19 cellular contexts compared by ENCODE assay signal in genomic region chr4:88734403-88734949, GRCh38. TPM values are rescaled to one million over a fixed set of nuclear protein-coding genes. Genes with fewer than 3 reads are reported as not detected.
DNase-seq lines count a peak whose midpoint lies in the region; ATAC-seq, FAIRE-seq and TF ChIP-seq lines count a peak whose summit lies in the region.
"Had no signal": no experiment of that assay in that cellular context is flagged by ENCODE, and none has a peak within 500 bp of the region (broad histone marks: within the 10 kb centered on the region; RNA-seq: fewer than 3 reads in every experiment).

No MANE protein-coding gene starts in this region.

- H3K36me3 Mint-ChIP-seq in neural crest cell (ENCODE audit: low read depth) (peaks cover 8% of the 10 kb centered on the region), osteocyte (ENCODE audit: unreplicated experiment) (peaks cover 23% of the 10 kb centered on the region)

- H3K9me3 ChIP-seq in BE2C (no peaks in the 10 kb centered on the region), GM23248 (ENCODE audit: low read depth) (no peaks in the 10 kb centered on the region), H1 (ENCODE audit: insufficient read depth in 2 of 2, low read depth in 1 of 2, low read length in 1 of 2) (no peaks in the 10 kb centered on the region), upper lobe of left lung (no peaks in the 10 kb centered on the region)
- H3K9me3 ChIP-seq: neutrophil, SJCRH30 had no signal

- DNase-seq in BE2C = peak; percentile 56
- DNase-seq in GM23248 = peak; percentile 28
- DNase-seq in H1 (ENCODE audit: low read depth in 1 of 2, low spot score in 2 of 2) = no peak
- no peak for DNase-seq in neural crest cell (ENCODE audit: low read depth, low spot score)
- DNase-seq in upper lobe of left lung = no peak
- no peak for DNase-seq in iPS-NIHi11 (ENCODE audit: low spot score)
- DNase-seq in osteocyte (ENCODE audit: extremely low spot score, unreplicated experiment) = no peak
- DNase-seq: activated CD4-positive, alpha-beta memory T cell treated with anti-CD3 and anti-CD28 coated beads, Interleukin-2, amount 10 ng/mL, durations not matched to agents 7 days and 5 days; C1 segment of cervical spinal cord; cortex of kidney; NCI-H1436 treated with DMSO at 0.1 percent for 48 hours; NCI-H510A treated with DMSO at 0.1 percent for 48 hours; SJCRH30; small intestine; stimulated activated CD4-positive, alpha-beta T cell treated with anti-CD3 and anti-CD28 coated beads, Interleukin-1b, Interleukin-23, amount 100 ng/mL, for 48 hours had no signal

- TF ChIP-seq RAD21 in H1 (IDR thresholded peaks at IDR 0.05 in 1 of 2, conservative IDR thresholded peaks at IDR 0.05 in 1 of 2; ENCODE audit: low read depth in 2 of 2, low read length in 2 of 2) = no peak

- H4K91ac ChIP-seq in H1 (replicated peaks; ENCODE audit: insufficient read length, low read length) = no peak overlapping the region

- H3K56ac ChIP-seq in H1 (replicated peaks; ENCODE audit: insufficient read length, low read depth, low read length) = no peak overlapping the region

- H3K9me3 Mint-ChIP-seq in neural crest cell (no peaks in the 10 kb centered on the region), osteocyte (ENCODE audit: unreplicated experiment) (no peaks in the 10 kb centered on the region)
- H3K9me3 Mint-ChIP-seq: activated CD4-positive, alpha-beta memory T cell treated with anti-CD3 and anti-CD28 coated beads, Interleukin-2, amount 10 ng/mL, durations not matched to agents 7 days and 5 days had no signal

- no peak overlapping the region for H2BK20ac ChIP-seq in H1 (ENCODE audit: low read length)

- no peak overlapping the region for H2BK15ac ChIP-seq in H1 (ENCODE audit: low read length)

- no peak overlapping the region for H2BK120ac ChIP-seq in H1 (replicated peaks; ENCODE audit: low read depth, low read length)

- no peak overlapping the region for H3K4me2 ChIP-seq in GM23248 (ENCODE audit: unreplicated experiment)
- no peak overlapping the region for H3K4me2 ChIP-seq in H1 (ENCODE audit: insufficient read depth in 1 of 2, low read depth in 2 of 2, low read length in 2 of 2)

- CTCF ChIA-PET in H1 (lab: Charles Lee; ENCODE audit: partially characterized antibody) = interaction anchor here (1.1 to 1.4 kb wide), 5 partner anchors 9 to 220 kb away, joined by 3 to 4 read pairs (median 3); no protein-coding TSS in a partner anchor

- peak overlapping the region; percentile 73; the same call in 1 of the 2 replicates for H4K8ac ChIP-seq in H1 (ENCODE audit: extremely low read depth, insufficient read depth, low read length)

- POLR2A ChIA-PET in H1 (lab: Charles Lee; ENCODE audit: partially characterized antibody) = interaction anchor here (1.7 kb wide), 1 partner anchor 13 kb away, joined by 3 read pairs; no protein-coding TSS in a partner anchor

- H3K27ac ChIP-seq in GM23248 (no peak overlapping the region), H1 (ENCODE audit: low read depth, low read length) (no peak overlapping the region), upper lobe of left lung (peak overlapping the region in 2 of 4 donors; percentile 27 to 55)
- H3K27ac ChIP-seq: neutrophil, SJCRH30 had no signal

- no peak for ATAC-seq in upper lobe of left lung (ENCODE audit: low FRiP score in 2 of 2)
- no peak for ATAC-seq in HG03025 (IDR thresholded peaks at IDR 0.05; ENCODE audit: low FRiP score, unreplicated experiment)

- H3K23ac ChIP-seq in H1 (ENCODE audit: insufficient read length) = no peak overlapping the region

- no peak for FAIRE-seq in H1 (lab: Jason Lieb, UNC)
- FAIRE-seq: HTR-8/SVneo, keratinocyte, small intestine had no signal

- no peak overlapping the region for H2AK5ac ChIP-seq in H1 (ENCODE audit: low read depth, low read length)

- H2BK5ac ChIP-seq in H1 (ENCODE audit: low read depth, low read length) = no peak overlapping the region

- H3F3A ChIP-seq in GM23248 (ENCODE audit: insufficient read depth) = peaks cover 16% of the 10 kb centered on the region; the same call in 1 of the 2 replicates

- TF ChIP-seq CTCF in BE2C (IDR thresholded peaks at IDR 0.05; ENCODE audit: low read depth, low read length) (no peak), H1 (IDR thresholded peaks at IDR 0.05; ENCODE audit: control extremely low read depth in 1 of 3, insufficient read depth in 1 of 3, low read depth in 1 of 3, low read length in 3 of 3) (no peak), neural crest cell (conservative IDR thresholded peaks at IDR 0.05) (no peak), upper lobe of left lung (IDR thresholded peaks at IDR 0.05) (no peak), osteocyte (IDR thresholded peaks at IDR 0.05) (no peak)

- H2AFZ ChIP-seq in GM23248 (no peak overlapping the region), H1 (ENCODE audit: low read length) (no peak overlapping the region)

- no peaks in the 10 kb centered on the region for H4K20me1 ChIP-seq in GM23248 (ENCODE audit: insufficient read depth)
- no peaks in the 10 kb centered on the region for H4K20me1 ChIP-seq in H1 (replicated peaks in 1 of 2; ENCODE audit: control insufficient read depth in 1 of 2, insufficient read depth in 2 of 2, low read length in 2 of 2)

- H3K79me1 ChIP-seq in H1 (ENCODE audit: low read depth, low read length) = no peaks in the 10 kb centered on the region

- H3K36me3 ChIP-seq in BE2C (peaks cover 30% of the 10 kb centered on the region), GM23248 (ENCODE audit: low read depth) (peaks cover 15% of the 10 kb centered on the region; the same call in 1 of the 2 replicates), H1 (ENCODE audit: control insufficient read depth in 2 of 4, insufficient read depth in 4 of 4, low read length in 3 of 4) (peaks cover 0 to 6% (median 0%) of the 10 kb centered on the region in 4 experiments; a peak in 4 of 8 replicates), upper lobe of left lung (peaks cover 0 to 41% (median 10%) of the 10 kb centered on the region in 4 donors)

- H3K27ac Mint-ChIP-seq in neural crest cell (ENCODE audit: unreplicated experiment) (peak overlapping the region; percentile 35), osteocyte (ENCODE audit: unreplicated experiment) (no peak overlapping the region)
- H3K27ac Mint-ChIP-seq: activated CD4-positive, alpha-beta memory T cell treated with anti-CD3 and anti-CD28 coated beads, Interleukin-2, amount 10 ng/mL, durations not matched to agents 7 days and 5 days had no signal

- TF ChIP-seq EP300 in H1 (IDR thresholded peaks at IDR 0.05; ENCODE audit: borderline replicate concordance in 1 of 2, low read depth in 2 of 2, low read length in 2 of 2) = no peak
- TF ChIP-seq EP300 in upper lobe of left lung (IDR thresholded peaks at IDR 0.05) = no peak

- no peak overlapping the region for H4K5ac ChIP-seq in H1 (ENCODE audit: insufficient read length, low read depth, low read length)

- no peak overlapping the region for H2BK12ac ChIP-seq in H1 (ENCODE audit: low read depth, low read length)

- no peaks in the 10 kb centered on the region for H3K23me2 ChIP-seq in H1 (ENCODE audit: low read depth, low read length)

- H3K4me3 Mint-ChIP-seq in neural crest cell (no peak overlapping the region), osteocyte (ENCODE audit: unreplicated experiment) (no peak overlapping the region)
- H3K4me3 Mint-ChIP-seq: activated CD4-positive, alpha-beta memory T cell treated with anti-CD3 and anti-CD28 coated beads, Interleukin-2, amount 10 ng/mL, durations not matched to agents 7 days and 5 days had no signal

- H3K27me3 Mint-ChIP-seq in neural crest cell (ENCODE audit: low read depth) (no peaks in the 10 kb centered on the region), osteocyte (ENCODE audit: unreplicated experiment) (no peaks in the 10 kb centered on the region)
- H3K27me3 Mint-ChIP-seq: activated CD4-positive, alpha-beta memory T cell treated with anti-CD3 and anti-CD28 coated beads, Interleukin-2, amount 10 ng/mL, durations not matched to agents 7 days and 5 days had no signal

- H3K14ac ChIP-seq in H1 (ENCODE audit: insufficient read length) = no peak overlapping the region

- H3K4me1 ChIP-seq in BE2C = peaks cover 7% of the 10 kb centered on the region; the same call in 1 of the 2 replicates
- H3K4me1 ChIP-seq in GM23248 (ENCODE audit: insufficient read depth) = peaks cover 6% of the 10 kb centered on the region; the same call in 1 of the 2 replicates
- H3K4me1 ChIP-seq in H1 (replicated peaks in 1 of 4; ENCODE audit: control insufficient read depth in 3 of 4, insufficient read depth in 4 of 4, low read length in 3 of 4) = peaks cover 6 to 23% (median 11%) of the 10 kb centered on the region in 4 experiments; a peak in 6 of 7 replicates
- H3K4me1 ChIP-seq in upper lobe of left lung = peaks cover 13 to 22% (median 19%) of the 10 kb centered on the region in 4 donors

- TF ChIP-seq POLR2A in H1 (IDR thresholded peaks at IDR 0.05; ENCODE audit: control extremely low read depth in 1 of 2, low read depth in 2 of 2, low read length in 2 of 2) = no peak
- no peak for TF ChIP-seq POLR2A in upper lobe of left lung (IDR thresholded peaks at IDR 0.05)

- WGBS in GM23248 (ENCODE audit: low coverage in 1 of 2, low lambda C conversion rate in 2 of 2, missing lambda C conversion rate in 2 of 2), 2 experiments = 43 to 51% methylated on average over 3 of the region's 3 CpGs
- WGBS in H1 (ENCODE audit: extremely low coverage in 1 of 2, insufficient coverage in 1 of 2, insufficient read length in 1 of 2, insufficient replicate concordance in 2 of 2, low coverage in 1 of 2, low lambda C conversion rate in 2 of 2, missing lambda C conversion rate in 1 of 2), 2 experiments = 98% methylated on average over 3 of the region's 3 CpGs; no CpG with 5 or more reads in 1 of the 2 experiments
- WGBS in upper lobe of left lung, 2 donors = 77 to 97% methylated on average over 2 to 3 of the region's 3 CpGs

- H3K4me3 ChIP-seq in BE2C (ENCODE audit: low read depth, low read length) (no peak overlapping the region), GM23248 (no peak overlapping the region), H1 (ENCODE audit: extremely low read depth in 1 of 4, insufficient read depth in 2 of 4, low read depth in 3 of 4, low read length in 4 of 4) (no peak overlapping the region), upper lobe of left lung (no peak overlapping the region)
- H3K4me3 ChIP-seq: SJCRH30 had no signal

- no peak overlapping the region for H3K4ac ChIP-seq in H1 (replicated peaks; ENCODE audit: insufficient read length, low read depth, low read length)

- H3K9me2 ChIP-seq in GM23248 (ENCODE audit: insufficient read depth) = no peaks in the 10 kb centered on the region

- H3K27me3 ChIP-seq in BE2C (no peaks in the 10 kb centered on the region), GM23248 (replicated peaks; ENCODE audit: insufficient read depth) (no peaks in the 10 kb centered on the region), H1 (replicated peaks in 1 of 4; ENCODE audit: control insufficient read depth in 3 of 4, extremely low read depth in 1 of 4, insufficient read depth in 3 of 4, low read length in 3 of 4) (no peaks in the 10 kb centered on the region), upper lobe of left lung (no peaks in the 10 kb centered on the region)
- H3K27me3 ChIP-seq: SJCRH30 had no signal

- H3K4me1 Mint-ChIP-seq in neural crest cell (peaks cover 3% of the 10 kb centered on the region), osteocyte (ENCODE audit: unreplicated experiment) (no peaks in the 10 kb centered on the region)

- no peaks in the 10 kb centered on the region for H3K79me2 ChIP-seq in GM23248 (ENCODE audit: insufficient read depth)
- H3K79me2 ChIP-seq in H1 (ENCODE audit: control insufficient read depth in 1 of 2, insufficient read depth in 2 of 2, low read length in 2 of 2) = no peaks in the 10 kb centered on the region

- H3K18ac ChIP-seq in H1 (ENCODE audit: extremely low read depth, low read length) = no peak overlapping the region

- H3K9ac ChIP-seq in GM23248 = no peak overlapping the region
- H3K9ac ChIP-seq in H1 (replicated peaks in 1 of 4; ENCODE audit: extremely low read depth in 1 of 4, low read depth in 3 of 4, low read length in 3 of 4) = no peak overlapping the region

- in situ Hi-C loops in GM23248 (cut with MboI) = no loop called here

RNA-seq across cellular contexts. Expression of gene NAP1L5, which starts 36.8 kb away (rescaled TPM):
- polyA plus RNA-seq in BE2C (2012; ENCODE audit: insufficient read depth, insufficient read length, low read depth) = 31.6 TPM
- total RNA-seq in GM23248 (2014; rRNA removed; shearing (Covaris generic)) = 0.89 and 8.8 TPM in 2 replicates
- polyA plus RNA-seq in GM23248 (2016; fragmentation: Nextera tagmentation; extraction: Ambion mirVana) (5.2 and 6.7 TPM in 2 replicates), H1 (2011; rRNA removed) (0.82 and 1.3 TPM in 2 replicates)
- total RNA-seq in H1 (2021; fragmentation: NEBNext Ultra II Directional; extraction: Animal tissue kit (Norgen Biotek cat#: 25700)) = 2.4 and 2.7 TPM in 2 replicates
- polyA plus RNA-seq in H1 (2011; cell fraction: cytosol; rRNA removed) = 2.5 TPM
- polyA plus RNA-seq in H1 (2011; cell fraction: nucleus; rRNA removed) = 0.40 TPM
- 1.5 to 2.4 TPM (median 2.2 TPM) in 4 replicates for polyA plus RNA-seq in H1 (2012, experiment 1 of 2)
- 0.30 TPM for polyA plus RNA-seq in H1 (2012, experiment 2 of 2)
- 1.6 TPM for polyA plus RNA-seq in H1 (2013, experiment 1 of 2)
- polyA plus RNA-seq in H1 (2013, experiment 2 of 2) = 1.9 TPM
- 0.82 and 0.95 TPM in 2 replicates for polyA minus RNA-seq in H1 (2011; rRNA and poly(A)+ RNA removed)
- polyA minus RNA-seq in H1 (2011; cell fraction: cytosol; rRNA and poly(A)+ RNA removed) = 0.59 TPM
- 0.40 TPM for polyA minus RNA-seq in H1 (2011; cell fraction: nucleus; rRNA and poly(A)+ RNA removed)
- total RNA-seq in neural crest cell (6.7 and 7.5 TPM in 2 replicates), upper lobe of left lung (1 to 10 TPM in 5 of 6 donors, not detected in 1; 1.5 to 3.0 (median 2.8) TPM), osteocyte (5.6 and 5.7 TPM in 2 replicates)

Comparison
In these comparisons a context has a peak if more than half of its experiments do, and no peak if none do; other contexts are left out.
1. DNase-seq: peak in BE2C (single experiment) and GM23248 (single experiment); none in H1 (0 of 2), neural crest cell (single experiment), upper lobe of left lung (0 of 2), iPS-NIHi11 (single experiment) and osteocyte (single experiment).